ENCODE assay signal across 9 cellular contexts in genomic region chr1:195765099-195765498, GRCh38.
"Had no signal": no experiment of that assay in that cellular context is flagged by ENCODE, and none has a peak within 500 bp of the region (broad histone marks: within the 10 kb centered on the region; RNA-seq: fewer than 3 reads in every experiment).

No MANE protein-coding gene starts in this region.

- H3K9me3 Mint-ChIP-seq: HFFc6, IgD-negative memory B cell had no signal

- H3K27me3 Mint-ChIP-seq: IgD-negative memory B cell had no signal

- DNase-seq: GM23248, GOT3, H7, HFFc6, KG1 had no signal

- H3K4me3 ChIP-seq: GM23248, HAP-1 had no signal

- H3K4me1 Mint-ChIP-seq: IgD-negative memory B cell had no signal

- H3K9me3 ChIP-seq: HAP-1 had no signal

- H3K4me3 Mint-ChIP-seq: HFFc6, IgD-negative memory B cell had no signal

- H3K9ac ChIP-seq: GM23248 had no signal

- H3K36me3 Mint-ChIP-seq: IgD-negative memory B cell had no signal

- ATAC-seq: HCT116 had no signal

- H3K27ac Mint-ChIP-seq: HFFc6, IgD-negative memory B cell had no signal

- H3K36me3 ChIP-seq: HAP-1 had no signal

- H2AFZ ChIP-seq: GM23248 had no signal

- H3K27ac ChIP-seq: GM23248, HL-60 had no signal
